Comparison of ENCODE assay signal across 14 cellular contexts in genomic region chr5:130112246-130112645, GRCh38.
DNase-seq lines count a peak whose midpoint lies in the region; ATAC-seq and TF ChIP-seq lines count a peak whose summit lies in the region.
"Had no signal": no experiment of that assay in that cellular context is flagged by ENCODE, and none has a peak within 500 bp of the region (broad histone marks: within the 10 kb centered on the region; RNA-seq: fewer than 3 reads in every experiment).

No MANE protein-coding gene starts in this region.

- no peaks in the 10 kb centered on the region for H3K9me3 ChIP-seq in OCI-LY3 (ENCODE audit: insufficient read depth, low read length)
- H3K9me3 ChIP-seq: breast epithelium, right lobe of liver, transverse colon had no signal

- peaks cover 8% of the 10 kb centered on the region; the same call in 1 of the 2 replicates for H3K27me3 ChIP-seq in OCI-LY3 (ENCODE audit: low read depth, low read length)
- H3K27me3 ChIP-seq: breast epithelium, right lobe of liver, transverse colon had no signal

- no peak overlapping the region for H3K27ac ChIP-seq in OCI-LY3 (ENCODE audit: low read length)
- H3K27ac ChIP-seq: breast epithelium, epithelial cell of prostate, right lobe of liver, transverse colon had no signal

- H3K79me2 ChIP-seq in OCI-LY3 (ENCODE audit: low read length), result no peaks in the 10 kb centered on the region

- no peak overlapping the region for H3K9ac ChIP-seq in OCI-LY3 (ENCODE audit: low read length)

- H3K4me3 ChIP-seq in OCI-LY3 (ENCODE audit: low read length), result peak overlapping the region; percentile 47; the same call in 1 of the 2 replicates
- H3K4me3 ChIP-seq: breast epithelium, right lobe of liver, transverse colon had no signal

- ATAC-seq in GM18873 (IDR thresholded peaks at IDR 0.05; ENCODE audit: low FRiP score, unreplicated experiment), result peak; percentile 88
- peak; percentile 76 for ATAC-seq in GM21576 (IDR thresholded peaks at IDR 0.05; ENCODE audit: unreplicated experiment)
- peak; percentile 76 for ATAC-seq in HG03095 (IDR thresholded peaks at IDR 0.05; ENCODE audit: unreplicated experiment)
- ATAC-seq: right lobe of liver had no signal

- no peak for TF ChIP-seq CTCF in OCI-LY3 (IDR thresholded peaks at IDR 0.05; ENCODE audit: low read depth, low read length)

- peaks cover 15% of the 10 kb centered on the region for H3K4me1 ChIP-seq in OCI-LY3 (ENCODE audit: low read length)
- H3K4me1 ChIP-seq: breast epithelium, right lobe of liver, transverse colon had no signal

- H4K20me1 ChIP-seq in OCI-LY3 (ENCODE audit: insufficient read depth, low read length), result no peaks in the 10 kb centered on the region

- DNase-seq in SKM-1 treated with dmso at 0.1 percent for 144 hours (lab: John Stamatoyannopoulos, UW; ENCODE audit: unreplicated experiment) (no peak), middle frontal gyrus (ENCODE audit: extremely low spot score, low spot score) (no peak), HUDEP-2 (lab: John Stamatoyannopoulos, UW; ENCODE audit: unreplicated experiment in 76 of 76) (no peak), NCI-H510A treated with DMSO at 0.1 percent for 48 hours (lab: John Stamatoyannopoulos, UW) (no peak)
- DNase-seq: activated effector memory CD4-positive, alpha-beta T cell treated with anti-CD3 and anti-CD28 coated beads, Interleukin-2, amount 50 U/mL, for 16 hours; NCI-H1417; right lobe of liver; transverse colon had no signal

- H3K36me3 ChIP-seq in OCI-LY3 (replicated peaks; ENCODE audit: low read depth, low read length), result no peaks in the 10 kb centered on the region
- H3K36me3 ChIP-seq: breast epithelium, right lobe of liver, transverse colon had no signal

- peak overlapping the region; percentile 79 for H3K4me2 ChIP-seq in OCI-LY3 (ENCODE audit: low read length)

- no peak overlapping the region for H2AFZ ChIP-seq in OCI-LY3 (ENCODE audit: low read depth, low read length)
